ENCODE assay signal across 20 cellular contexts in the genomic region with DNA sequence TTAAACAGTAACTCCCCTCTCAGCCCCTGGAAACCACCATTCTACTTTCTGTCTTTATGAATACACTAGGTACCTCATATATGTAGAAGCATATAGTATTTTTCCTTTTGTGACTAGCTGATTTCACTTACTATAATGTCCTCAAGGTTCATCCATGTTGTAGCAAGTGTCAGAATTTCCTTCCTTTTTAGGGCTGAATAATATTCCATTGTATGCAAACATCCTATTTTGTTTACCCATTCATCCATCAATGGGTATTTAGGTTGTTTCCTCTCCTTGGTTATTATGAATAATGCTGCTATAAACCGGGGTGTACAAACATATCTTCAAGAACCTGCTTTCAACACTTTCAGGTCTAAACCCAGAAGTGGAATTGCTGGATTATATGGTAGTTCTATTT.
DNase-seq lines count a peak whose midpoint lies in the region; ATAC-seq and TF ChIP-seq lines count a peak whose summit lies in the region.
"Had no signal": no experiment of that assay in that cellular context is flagged by ENCODE, and none has a peak within 500 bp of the region (broad histone marks: within the 10 kb centered on the region; RNA-seq: fewer than 3 reads in every experiment).

No MANE protein-coding gene starts in this region.

- WGBS in heart right ventricle, 2 donors = 86 to 89% methylated on average over 1 of the region's 1 CpG
- WGBS in right cardiac atrium = 95% methylated on average over 1 of the region's 1 CpG

- intact Hi-C loops in heart right ventricle (cut with DNase I) (loop anchor here in 1 of 10 donors (5.0 kb wide), 1 partner anchor 54 kb away; no protein-coding TSS in a partner anchor), right cardiac atrium (cut with DNase I) (no loop called here), uterus (cut with DNase I; ENCODE audit: low total_unique reads) (no loop called here)

- H3K27ac ChIP-seq in heart right ventricle (peak overlapping the region in 6 of 10 donors; percentile 39 to 84 (median 64)), right cardiac atrium (ENCODE audit: low read length) (no peak overlapping the region), coronary artery (peak overlapping the region; percentile 6 to 59), uterus (peak overlapping the region; percentile 54 to 71)
- H3K27ac ChIP-seq: upper lobe of right lung had no signal

- no peak overlapping the region for H3K4me3 Mint-ChIP-seq in activated CD4-positive, alpha-beta memory T cell treated with anti-CD3 and anti-CD28 coated beads, Interleukin-2, amount 10 ng/mL, durations not matched to agents 7 days and 5 days
- H3K4me3 Mint-ChIP-seq: activated naive CD8-positive, alpha-beta T cell treated with anti-CD3 and anti-CD28 coated beads for 36 hours; naive B cell; WTC11 had no signal

- no peak overlapping the region for H3K27ac Mint-ChIP-seq in activated CD4-positive, alpha-beta memory T cell treated with anti-CD3 and anti-CD28 coated beads, Interleukin-2, amount 10 ng/mL, durations not matched to agents 7 days and 5 days
- H3K27ac Mint-ChIP-seq: WTC11 had no signal

- DNase-seq in heart right ventricle (no peak), right cardiac atrium (no peak), coronary artery (ENCODE audit: low spot score) (no peak), uterus (no peak), NCI-H526 treated with DMSO at 0.1 percent for 48 hours (lab: John Stamatoyannopoulos, UW) (no peak)
- no peak for DNase-seq in activated CD4-positive, alpha-beta memory T cell treated with anti-CD3 and anti-CD28 coated beads, Interleukin-2, amount 10 ng/mL, durations not matched to agents 7 days and 5 days
- DNase-seq: activated naive CD8-positive, alpha-beta T cell treated with anti-CD3 and anti-CD28 coated beads for 36 hours; activated T-cell treated with anti-CD3 and anti-CD28 coated beads, Interleukin-2, amount 50 U/mL, for 48 hours; body of pancreas; EL; KG1; left cardiac atrium; mesendoderm; naive B cell; NCI-H187; occipital lobe; upper lobe of right lung had no signal

- H3K27me3 Mint-ChIP-seq in activated CD4-positive, alpha-beta memory T cell treated with anti-CD3 and anti-CD28 coated beads, Interleukin-2, amount 10 ng/mL, durations not matched to agents 7 days and 5 days = no peaks in the 10 kb centered on the region
- H3K27me3 Mint-ChIP-seq: activated naive CD8-positive, alpha-beta T cell treated with anti-CD3 and anti-CD28 coated beads for 36 hours; CD4-positive, CD25-positive, alpha-beta regulatory T cell; naive B cell had no signal

- H3K9me3 ChIP-seq in heart right ventricle (no peaks in the 10 kb centered on the region), right cardiac atrium (ENCODE audit: control insufficient read depth, low read length) (no peaks in the 10 kb centered on the region), uterus (no peaks in the 10 kb centered on the region)
- H3K9me3 ChIP-seq: body of pancreas, upper lobe of right lung had no signal

- TF ChIP-seq CTCF in heart right ventricle (IDR thresholded peaks at IDR 0.05) (no peak), coronary artery (IDR thresholded peaks at IDR 0.05) (no peak), uterus (IDR thresholded peaks at IDR 0.05) (no peak)

- H3K36me3 Mint-ChIP-seq in activated CD4-positive, alpha-beta memory T cell treated with anti-CD3 and anti-CD28 coated beads, Interleukin-2, amount 10 ng/mL, durations not matched to agents 7 days and 5 days (ENCODE audit: low read depth) = peaks cover 14% of the 10 kb centered on the region
- H3K36me3 Mint-ChIP-seq: WTC11 had no signal

- H3K36me3 ChIP-seq in heart right ventricle = no peaks in the 10 kb centered on the region
- H3K36me3 ChIP-seq in uterus = no peaks in the 10 kb centered on the region
- H3K36me3 ChIP-seq: upper lobe of right lung had no signal

- ATAC-seq in heart right ventricle (no peak), right cardiac atrium (no peak), HG02678 (IDR thresholded peaks at IDR 0.05; ENCODE audit: unreplicated experiment) (peak; percentile 41)
- ATAC-seq: body of pancreas, upper lobe of right lung, WTC11 had no signal

- no peaks in the 10 kb centered on the region for H3K27me3 ChIP-seq in heart right ventricle
- H3K27me3 ChIP-seq in right cardiac atrium (ENCODE audit: control insufficient read depth, insufficient read depth) = no peaks in the 10 kb centered on the region
- H3K27me3 ChIP-seq in uterus = no peaks in the 10 kb centered on the region
- H3K27me3 ChIP-seq: body of pancreas, upper lobe of right lung had no signal

- H3K9me3 Mint-ChIP-seq in activated CD4-positive, alpha-beta memory T cell treated with anti-CD3 and anti-CD28 coated beads, Interleukin-2, amount 10 ng/mL, durations not matched to agents 7 days and 5 days = peaks cover 3% of the 10 kb centered on the region
- H3K9me3 Mint-ChIP-seq: WTC11 had no signal

- H3K4me3 ChIP-seq in heart right ventricle (no peak overlapping the region), right cardiac atrium (ENCODE audit: low read length) (no peak overlapping the region), coronary artery (no peak overlapping the region), uterus (no peak overlapping the region)
- H3K4me3 ChIP-seq: body of pancreas, upper lobe of right lung had no signal

- H3K4me1 ChIP-seq in heart right ventricle (peaks cover 0 to 44% (median 32%) of the 10 kb centered on the region in 9 donors), right cardiac atrium (ENCODE audit: control insufficient read depth, insufficient read depth, low read length) (peaks cover 4% of the 10 kb centered on the region), uterus (peaks cover 0 to 10% of the 10 kb centered on the region in 2 donors)
- H3K4me1 ChIP-seq: body of pancreas, upper lobe of right lung had no signal

- CTCF ChIA-PET in activated CD4-positive, alpha-beta memory T cell treated with anti-CD3 and anti-CD28 coated beads, Interleukin-2, amount 10 ng/mL, durations not matched to agents 7 days and 5 days (lab: Charles Lee) = no interaction called here

- no peak for TF ChIP-seq POLR2A in uterus (IDR thresholded peaks at IDR 0.05)

- POLR2A ChIA-PET in activated CD4-positive, alpha-beta memory T cell treated with anti-CD3 and anti-CD28 coated beads, Interleukin-2, amount 10 ng/mL, durations not matched to agents 7 days and 5 days (lab: Charles Lee) = interaction anchor here (1.7 kb wide), 1 partner anchor 81 kb away, joined by 4 read pairs; no protein-coding TSS in a partner anchor

- peaks cover 37% of the 10 kb centered on the region for H3K4me1 Mint-ChIP-seq in activated CD4-positive, alpha-beta memory T cell treated with anti-CD3 and anti-CD28 coated beads, Interleukin-2, amount 10 ng/mL, durations not matched to agents 7 days and 5 days
